In genomic region chr11:62842891-62843290, GRCh38 we compare ENCODE assay signal across 11 cellular contexts. TPM values are rescaled to one million over a fixed set of nuclear protein-coding genes. Genes with fewer than 3 reads are reported as not detected.
DNase-seq lines count a peak whose midpoint lies in the region; ATAC-seq and TF ChIP-seq lines count a peak whose summit lies in the region.
"Not testable (repeated sequence)": the region's sequence is repeated elsewhere in the genome, so short reads cannot be mapped to it uniquely, and the experiment has no call there.
"Had no signal": no experiment of that assay in that cellular context is flagged by ENCODE, and none has a peak within 500 bp of the region (broad histone marks: within the 10 kb centered on the region; RNA-seq: fewer than 3 reads in every experiment).

No MANE protein-coding gene starts in this region.

- not testable (repeated sequence) for DNase-seq in IMR-90; RWPE2 (ENCODE audit: low spot score); right cardiac atrium; sigmoid colon; tibial nerve (ENCODE audit: low spot score in 2 of 2)
- peak; percentile 32 for DNase-seq in colonic mucosa

- H4K8ac ChIP-seq in IMR-90 (ENCODE audit: low read depth in 2 of 2, low read length in 2 of 2): peak overlapping the region; percentile 98 to 99

- not testable (repeated sequence) for H2AFZ ChIP-seq in IMR-90 (replicated peaks; ENCODE audit: low read length, poor library complexity)

- dilution Hi-C loops in IMR-90 (cut with HindIII; ENCODE audit: low sequenced_read_pairs, unreplicated experiment): not testable (repeated sequence)

- not testable (repeated sequence) for H2BK120ac ChIP-seq in IMR-90 (ENCODE audit: low read depth, low read length)

- H3K27ac ChIP-seq in BLaER1 treated with 17β-estradiol and CSF1 and Interleukin-3, amounts not matched to agents 10 nM and 100 nM: peak overlapping the region; percentile 94 to 100 (median 98)
- H3K27ac ChIP-seq in IMR-90 (ENCODE audit: insufficient read depth, low read length) (peak overlapping the region; percentile 97), RWPE2 (ENCODE audit: poor library complexity, severe bottlenecking) (peak overlapping the region; percentile 97), colonic mucosa (peak overlapping the region; percentile 97), right cardiac atrium (ENCODE audit: low read length) (peak overlapping the region; percentile 90), sigmoid colon (peak overlapping the region; percentile 96 to 98 (median 98)), tibial nerve (peak overlapping the region; percentile 98 to 100 (median 99))

- peaks cover under 1 to 11% of the 10 kb centered on the region in 2 experiments; a peak in 1 of 4 replicates for H3K79me1 ChIP-seq in IMR-90 (ENCODE audit: low read depth in 1 of 2, low read length in 2 of 2)

- in situ Hi-C loops in IMR-90 (cut with MboI; ENCODE audit: low sequenced_read_pairs): not testable (repeated sequence)

- not testable (repeated sequence) for H2BK20ac ChIP-seq in IMR-90 (ENCODE audit: low read depth, low read length)

- peak overlapping the region; percentile 87 for H3K18ac ChIP-seq in IMR-90 (ENCODE audit: low read depth, low read length)

- not testable (repeated sequence) for H4K20me1 ChIP-seq in BLaER1 treated with 17β-estradiol and CSF1 and Interleukin-3, amounts not matched to agents 10 nM and 100 nM; IMR-90 (ENCODE audit: insufficient read depth, low read length)

- POLR2A ChIA-PET in IMR-90 (lab: Charles Lee; ENCODE audit: unreplicated experiment): interaction anchor here (0.6 to 0.8 kb wide), 3 partner anchors 53 to 143 kb away, joined by 3 to 4 read pairs (median 3); no protein-coding TSS in a partner anchor

- intact Hi-C loops in IMR-90 (cut with micrococcal nuclease); colonic mucosa (cut with DNase I); right cardiac atrium (cut with DNase I): not testable (repeated sequence)
- intact Hi-C loops in sigmoid colon (cut with DNase I): loop anchor here (2.0 to 5.0 kb wide), 2 partner anchors 38 to 56 kb away; partner anchors contain the start of genes SLC3A2 and TMEM179B

- CTCF ChIA-PET in IMR-90 (lab: Yijun Ruan, JAX): interaction anchor here (0.7 to 1.1 kb wide), 2 partner anchors 12 to 56 kb away, joined by 3 to 4 read pairs; no protein-coding TSS in a partner anchor

- H3K4me2 ChIP-seq in BLaER1 treated with 17β-estradiol and CSF1 and Interleukin-3, amounts not matched to agents 10 nM and 100 nM: peak overlapping the region; percentile 74 to 98 (median 90)
- 0 out of 2 replicates have a peak overlapping the region, but pooled peaks have one; percentile 81 for H3K4me2 ChIP-seq in IMR-90 (ENCODE audit: low read depth, low read length)

- not testable (repeated sequence) for H2AK9ac ChIP-seq in IMR-90 (replicated peaks; ENCODE audit: low read depth, low read length, poor library complexity)

- not testable (repeated sequence) for H3K56ac ChIP-seq in IMR-90 (ENCODE audit: extremely low read depth, insufficient read depth, low read length)

- 0 out of 3 replicates have a peak overlapping the region, but pooled peaks have one; percentile 93 for H2BK15ac ChIP-seq in IMR-90 (ENCODE audit: low read depth, low read length)

- not testable (repeated sequence) for H2AK5ac ChIP-seq in IMR-90 (ENCODE audit: low read depth, low read length)

- H3K36me3 ChIP-seq in BLaER1 treated with 17β-estradiol and CSF1 and Interleukin-3, amounts not matched to agents 10 nM and 100 nM; IMR-90 (ENCODE audit: control insufficient read depth, insufficient read depth, low read length); RWPE2 (ENCODE audit: low read depth); colonic mucosa; mucosa of stomach (ENCODE audit: control insufficient read depth, insufficient read depth, low read length); sigmoid colon; tibial nerve: not testable (repeated sequence)

- peak overlapping the region; percentile 91; the same call in 1 of the 2 replicates for H3K4ac ChIP-seq in IMR-90 (ENCODE audit: low read depth, low read length)

- H4K91ac ChIP-seq in IMR-90 (ENCODE audit: insufficient read depth, low read depth, low read length): 0 out of 2 replicates have a peak overlapping the region, but pooled peaks have one; percentile 94

- not testable (repeated sequence) for H3K9me3 ChIP-seq in BLaER1 treated with 17β-estradiol and CSF1 and Interleukin-3, amounts not matched to agents 10 nM and 100 nM (replicated peaks in 1 of 11); IMR-90 (ENCODE audit: control insufficient read depth, insufficient read depth, low read length); RWPE2 (ENCODE audit: severe bottlenecking); colonic mucosa; right cardiac atrium (ENCODE audit: control insufficient read depth, low read length); mucosa of stomach (ENCODE audit: control insufficient read depth, low read length); sigmoid colon; tibial nerve

- ATAC-seq in IMR-90 (ENCODE audit: low read depth); RWPE2 (ENCODE audit: low read depth); right cardiac atrium: not testable (repeated sequence)

- not testable (repeated sequence) for TF ChIP-seq EP300 in sigmoid colon (IDR thresholded peaks at IDR 0.05); tibial nerve (IDR thresholded peaks at IDR 0.05)

- H3K14ac ChIP-seq in IMR-90 (replicated peaks; ENCODE audit: low read depth, low read length): 0 out of 2 replicates have a peak overlapping the region, but pooled peaks have one; percentile 92

- not testable (repeated sequence) for TF ChIP-seq CTCF in IMR-90 (conservative IDR thresholded peaks at IDR 0.05; ENCODE audit: low read depth, low read length); RWPE2 (IDR thresholded peaks at IDR 0.05; ENCODE audit: poor library complexity, severe bottlenecking); colonic mucosa (IDR thresholded peaks at IDR 0.05); sigmoid colon (IDR thresholded peaks at IDR 0.05); tibial nerve (IDR thresholded peaks at IDR 0.05)

- peaks cover 27 to 35% (median 28%) of the 10 kb centered on the region in 10 experiments for H3K4me1 ChIP-seq in BLaER1 treated with 17β-estradiol and CSF1 and Interleukin-3, amounts not matched to agents 10 nM and 100 nM
- H3K4me1 ChIP-seq in IMR-90 (ENCODE audit: control insufficient read depth, insufficient read depth, low read length); colonic mucosa; right cardiac atrium (ENCODE audit: control insufficient read depth, insufficient read depth, low read length): not testable (repeated sequence)
- H3K4me1 ChIP-seq in RWPE2 (ENCODE audit: insufficient read depth, poor library complexity, severe bottlenecking): peaks cover 11% of the 10 kb centered on the region
- peaks cover 15% of the 10 kb centered on the region for H3K4me1 ChIP-seq in mucosa of stomach (ENCODE audit: control insufficient read depth, insufficient read depth, low read length)
- H3K4me1 ChIP-seq in sigmoid colon: peaks cover 0 to 32% (median 23%) of the 10 kb centered on the region in 4 donors
- H3K4me1 ChIP-seq in tibial nerve: peaks cover 0 to 24% (median 7%) of the 10 kb centered on the region in 4 donors

- no CpG with 5 or more reads among the region's 9 CpGs for WGBS in IMR-90 (ENCODE audit: extremely low coverage in 2 of 2, insufficient read length in 1 of 2), 2 experiments
- WGBS in right cardiac atrium: 83% methylated on average over 9 of the region's 9 CpGs
- WGBS in sigmoid colon, 2 donors: 86 to 95% methylated on average over 9 of the region's 9 CpGs
- WGBS in tibial nerve, 2 donors: 79 to 82% methylated on average over 9 of the region's 9 CpGs

- peak overlapping the region; percentile 97 for H4K5ac ChIP-seq in IMR-90 (ENCODE audit: low read depth, low read length)

- peak overlapping the region; percentile 92; the same call in 1 of the 2 replicates for H3K23ac ChIP-seq in IMR-90 (ENCODE audit: low read depth, low read length)

- peak overlapping the region; percentile 98 for H2BK5ac ChIP-seq in IMR-90 (ENCODE audit: low read depth, low read length, poor library complexity, severe bottlenecking)

- H3K9ac ChIP-seq in BLaER1 treated with 17β-estradiol and CSF1 and Interleukin-3, amounts not matched to agents 10 nM and 100 nM: peak overlapping the region; percentile 92 to 99 (median 96)
- H3K9ac ChIP-seq in IMR-90 (ENCODE audit: low read depth, low read length): peak overlapping the region; percentile 86
- peak overlapping the region in 1 of 2 donors; percentile 91 for H3K9ac ChIP-seq in colonic mucosa (ENCODE audit: low read depth in 2 of 2, low read length in 2 of 2)
- peak overlapping the region; percentile 89 for H3K9ac ChIP-seq in mucosa of stomach (ENCODE audit: low read length)

- TF ChIP-seq POLR2A in IMR-90 (IDR thresholded peaks at IDR 0.05; ENCODE audit: low read depth, low read length); sigmoid colon (IDR thresholded peaks at IDR 0.05); tibial nerve (IDR thresholded peaks at IDR 0.05): not testable (repeated sequence)

- not testable (repeated sequence) for BruUV-seq in IMR-90 (replicated peaks; lab: Mats Ljungman, UMichigan)

- not testable (repeated sequence) for H3K27me3 ChIP-seq in BLaER1 treated with 17β-estradiol and CSF1 and Interleukin-3, amounts not matched to agents 10 nM and 100 nM; IMR-90 (ENCODE audit: control insufficient read depth, insufficient read depth, low read length); RWPE2 (ENCODE audit: insufficient read depth, poor library complexity, severe bottlenecking); colonic mucosa; right cardiac atrium (ENCODE audit: control insufficient read depth, insufficient read depth); mucosa of stomach (ENCODE audit: control insufficient read depth, insufficient read depth, low read length); sigmoid colon; tibial nerve

- peak overlapping the region; percentile 39 to 80 (median 61); a peak in 19 of 20 replicates for H3K4me3 ChIP-seq in BLaER1 treated with 17β-estradiol and CSF1 and Interleukin-3, amounts not matched to agents 10 nM and 100 nM
- not testable (repeated sequence) for H3K4me3 ChIP-seq in IMR-90 (ENCODE audit: insufficient read depth, low read depth, low read length); RWPE2 (ENCODE audit: severe bottlenecking); colonic mucosa; right cardiac atrium (ENCODE audit: low read length); mucosa of stomach (ENCODE audit: low read length)
- H3K4me3 ChIP-seq in sigmoid colon: peak overlapping the region in 1 of 4 donors; percentile 76
- peak overlapping the region in 2 of 4 donors; percentile 69 to 77 for H3K4me3 ChIP-seq in tibial nerve

- not testable (repeated sequence) for H3K9me1 ChIP-seq in IMR-90 (ENCODE audit: insufficient read depth, low read length)

- TF ChIP-seq RAD21 in IMR-90 (IDR thresholded peaks at IDR 0.05; ENCODE audit: low read length): not testable (repeated sequence)

RNA-seq across cellular contexts. Expression of gene WDR74, which starts 3.5 kb away (rescaled TPM):
- total RNA-seq in IMR-90 (2012; rRNA removed): 40.8 and 44.3 TPM in 2 replicates
- 38.4 and 41.9 TPM in 2 replicates for polyA plus RNA-seq in IMR-90 (2012; rRNA removed)
- 31.9 and 59.9 TPM in 2 replicates for polyA plus RNA-seq in IMR-90 (2012; cell fraction: cytosol; rRNA removed)
- 66.2 and 131 TPM in 2 replicates for polyA plus RNA-seq in IMR-90 (2012; cell fraction: nucleus; rRNA removed; ENCODE audit: low replicate concordance)
- total RNA-seq in colonic mucosa: 10 to 100 TPM; 27.4 to 43.3 TPM
- 10 to 100 TPM; 24.8 to 28.7 (median 26.6) TPM for total RNA-seq in right cardiac atrium
- 17.9 TPM for polyA plus RNA-seq in right cardiac atrium
- total RNA-seq in sigmoid colon: 10 to 100 TPM; 22.8 to 39.7 (median 34.7) TPM
- polyA plus RNA-seq in sigmoid colon: 10 to 100 TPM; 11.6 to 47.6 (median 24.0) TPM
- total RNA-seq in tibial nerve: 10 to 100 TPM; 31.7 to 75.0 (median 48.0) TPM

RNA-seq across cellular contexts. Expression of gene TEX54, which starts 10.2 kb away (rescaled TPM):
- total RNA-seq in IMR-90 (2012; rRNA removed) (not detected in 2 replicates), colonic mucosa (not detected), right cardiac atrium (not detected), sigmoid colon (1 to 10 TPM in 1 of 4 donors, not detected in 3; 2.1 TPM), tibial nerve (not detected)
- polyA plus RNA-seq in IMR-90 (2012; rRNA removed) (not detected in 2 replicates), right cardiac atrium (not detected), sigmoid colon (not detected)
- not detected in 2 replicates for polyA plus RNA-seq in IMR-90 (2012; cell fraction: cytosol; rRNA removed)
- not detected in 2 replicates for polyA plus RNA-seq in IMR-90 (2012; cell fraction: nucleus; rRNA removed; ENCODE audit: low replicate concordance)
- total RNA-seq: fibroblast of villous mesenchyme, MCF 10A, NCI-H460 had no signal

RNA-seq across cellular contexts. Expression of gene STX5, which starts 11.0 kb away (rescaled TPM):
- total RNA-seq in IMR-90 (2012; rRNA removed) (48.6 and 49.5 TPM in 2 replicates), colonic mucosa (10 to 100 TPM; 38.0 to 43.3 TPM), right cardiac atrium (10 to 100 TPM; 20.1 to 27.8 (median 21.8) TPM), sigmoid colon (10 to 100 TPM; 27.1 to 37.8 (median 31.2) TPM), tibial nerve (10 to 100 TPM; 25.9 to 39.1 (median 29.2) TPM)
- polyA plus RNA-seq in IMR-90 (2012; rRNA removed) (43.1 and 43.5 TPM in 2 replicates), right cardiac atrium (14.4 TPM), sigmoid colon (10 to 100 TPM; 27.8 to 31.2 (median 28.9) TPM)
- polyA plus RNA-seq in IMR-90 (2012; cell fraction: cytosol; rRNA removed): 24.5 and 39.6 TPM in 2 replicates
- polyA plus RNA-seq in IMR-90 (2012; cell fraction: nucleus; rRNA removed; ENCODE audit: low replicate concordance): 35.4 and 47.9 TPM in 2 replicates

RNA-seq across cellular contexts. Expression of gene NXF1, which starts 37.7 kb away (rescaled TPM):
- total RNA-seq in IMR-90 (2012; rRNA removed): 26.3 and 27.5 TPM in 2 replicates
- 90.4 and 97.4 TPM in 2 replicates for polyA plus RNA-seq in IMR-90 (2012; rRNA removed)
- polyA plus RNA-seq in IMR-90 (2012; cell fraction: cytosol; rRNA removed): 43.9 and 49.0 TPM in 2 replicates
- 354 and 360 TPM in 2 replicates for polyA plus RNA-seq in IMR-90 (2012; cell fraction: nucleus; rRNA removed; ENCODE audit: low replicate concordance)
- 10 to 100 TPM; 39.2 to 50.9 TPM for total RNA-seq in colonic mucosa
- 10 to 100 TPM; 40.3 to 56.4 (median 47.1) TPM for total RNA-seq in right cardiac atrium
- 45.8 TPM for polyA plus RNA-seq in right cardiac atrium
- total RNA-seq in sigmoid colon: 10 to 100 TPM; 33.2 to 68.1 (median 43.0) TPM
- 10 to 100 TPM; 20.3 to 63.3 (median 22.8) TPM for polyA plus RNA-seq in sigmoid colon
- total RNA-seq in tibial nerve: 10 to 100 TPM; 51.3 to 94.4 (median 67.0) TPM

RNA-seq across cellular contexts. Expression of gene SLC3A2, which starts 37.8 kb away (rescaled TPM):
- 114 and 140 TPM in 2 replicates for total RNA-seq in IMR-90 (2012; rRNA removed)
- 239 TPM in 2 replicates for polyA plus RNA-seq in IMR-90 (2012; rRNA removed)
- polyA plus RNA-seq in IMR-90 (2012; cell fraction: cytosol; rRNA removed): 251 and 299 TPM in 2 replicates
- polyA plus RNA-seq in IMR-90 (2012; cell fraction: nucleus; rRNA removed; ENCODE audit: low replicate concordance): 340 and 413 TPM in 2 replicates
- 100 to 1,000 TPM in 1 of 2 donors, 10 to 100 TPM in 1; 70.4 to 116 TPM for total RNA-seq in colonic mucosa
- total RNA-seq in right cardiac atrium: 10 to 100 TPM; 40.2 to 64.1 (median 40.5) TPM
- 28.1 TPM for polyA plus RNA-seq in right cardiac atrium
- total RNA-seq in sigmoid colon: 10 to 100 TPM; 44.0 to 70.4 (median 50.4) TPM
- polyA plus RNA-seq in sigmoid colon: 100 to 1,000 TPM in 1 of 3 donors, 10 to 100 TPM in 2; 16.8 to 128 (median 39.1) TPM
- 100 to 1,000 TPM; 108 to 148 (median 133) TPM for total RNA-seq in tibial nerve
